Comparison of ENCODE assay signal across 15 cellular contexts in the genomic region with DNA sequence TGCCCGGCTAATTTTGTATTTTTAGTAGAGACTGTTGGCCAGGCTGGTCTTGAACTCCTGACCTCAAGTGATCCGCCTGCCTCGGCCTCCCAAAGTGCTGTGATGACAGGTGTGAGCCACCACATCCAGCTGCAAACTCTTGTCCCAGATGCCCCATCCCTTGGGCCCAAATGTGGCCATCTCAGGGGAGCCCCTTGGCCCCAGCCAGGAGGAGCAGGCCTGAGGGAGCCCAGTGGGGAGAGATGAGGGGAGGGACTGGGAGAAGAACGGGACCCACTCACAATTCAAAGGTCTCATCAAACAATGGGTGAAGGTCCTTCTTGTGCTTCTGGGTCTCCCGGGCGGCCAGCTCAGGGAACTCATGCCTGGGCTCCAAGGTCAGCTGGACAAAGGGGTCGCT. TPM values are rescaled to one million over a fixed set of nuclear protein-coding genes. Genes with fewer than 3 reads are reported as not detected.
DNase-seq lines count a peak whose midpoint lies in the region; ATAC-seq, FAIRE-seq and TF ChIP-seq lines count a peak whose summit lies in the region.
"Had no signal": no experiment of that assay in that cellular context is flagged by ENCODE, and none has a peak within 500 bp of the region (broad histone marks: within the 10 kb centered on the region; RNA-seq: fewer than 3 reads in every experiment).

No MANE protein-coding gene starts in this region.

- TF ChIP-seq EP300 in HepG2 (IDR thresholded peaks at IDR 0.05; ENCODE audit: low read depth in 2 of 2, low read length in 2 of 2): no peak
- no peak for TF ChIP-seq EP300 in HepG2 (CRISPR knock-in tag; IDR thresholded peaks at IDR 0.05; ENCODE audit: borderline replicate concordance)

- H2AFZ ChIP-seq in HepG2 (ENCODE audit: low read length): no peak overlapping the region

- no peak overlapping the region for H2BK15ac ChIP-seq in mesendoderm (replicated peaks; ENCODE audit: low read depth)

- H3K79me2 ChIP-seq in HepG2 (ENCODE audit: insufficient read depth, low read length) (no peaks in the 10 kb centered on the region), mesendoderm (ENCODE audit: control insufficient read depth, insufficient read depth, low read length) (no peaks in the 10 kb centered on the region)

- TF ChIP-seq CTCF in HepG2 (CRISPR knock-in tag; IDR thresholded peaks at IDR 0.05): no peak

- H4K5ac ChIP-seq in mesendoderm (ENCODE audit: low read length): no peak overlapping the region

- H3K27ac ChIP-seq in CD8-positive, alpha-beta memory T cell (ENCODE audit: low read depth, low read length): no peak overlapping the region
- no peak overlapping the region for H3K27ac ChIP-seq in HepG2 (ENCODE audit: extremely low read length, insufficient read depth, low read length)
- no peak overlapping the region for H3K27ac ChIP-seq in mesendoderm (ENCODE audit: low read depth, low read length)

- POLR2A ChIA-PET in activated CD4-positive, alpha-beta T cell treated with anti-CD3 and anti-CD28 coated beads, Interleukin-2, amount 10 ng/mL, durations not matched to agents 7 days and 5 days (lab: Charles Lee): interaction anchor here (0.5 kb wide), 1 partner anchor 66 kb away, joined by 3 read pairs; no protein-coding TSS in a partner anchor
- POLR2A ChIA-PET in CD8-positive, alpha-beta memory T cell (lab: Charles Lee): interaction anchor here (0.5 to 1.4 kb wide), 2 partner anchors 35 to 53 kb away, joined by 4 to 7 read pairs; no protein-coding TSS in a partner anchor
- POLR2A ChIA-PET in HepG2 (lab: Yijun Ruan, JAX): interaction anchor here (1.1 to 8.0 kb wide), 7 partner anchors 11 to 56 kb away, joined by 3 to 88 read pairs (median 5); a partner anchor contains a TSS

- CTCF ChIA-PET in activated CD4-positive, alpha-beta T cell treated with anti-CD3 and anti-CD28 coated beads, Interleukin-2, amount 10 ng/mL, durations not matched to agents 7 days and 5 days (lab: Charles Lee): interaction anchor here (0.5 to 1.9 kb wide), 19 partner anchors 9 to 225 kb away, joined by 3 to 10 read pairs (median 4); a partner anchor contains a TSS
- CTCF ChIA-PET in CD8-positive, alpha-beta memory T cell (lab: Charles Lee): interaction anchor here (0.7 to 2.7 kb wide), 15 partner anchors 14 to 745 kb away, joined by 3 to 10 read pairs (median 4); a partner anchor contains a TSS
- CTCF ChIA-PET in HepG2 (lab: Yijun Ruan, JAX; ENCODE audit: low intra/inter-chr PET ratio, low total read pairs): interaction anchor here (0.9 kb wide), 1 partner anchor 19 kb away, joined by 3 read pairs; no protein-coding TSS in a partner anchor

- H3K18ac ChIP-seq in mesendoderm (ENCODE audit: low read length): no peak overlapping the region

- no peak for TF ChIP-seq RAD21 in HepG2 (CRISPR knock-in tag; IDR thresholded peaks at IDR 0.05)

- no peak overlapping the region for H2BK5ac ChIP-seq in mesendoderm (ENCODE audit: low read length)

- ATAC-seq in T-helper 17 cell (no peak), HepG2 (no peak), HG02610 (IDR thresholded peaks at IDR 0.05; ENCODE audit: unreplicated experiment) (no peak), left cardiac atrium (no peak)

- H3K9me3 Mint-ChIP-seq in activated CD4-positive, alpha-beta T cell treated with anti-CD3 and anti-CD28 coated beads, Interleukin-2, amount 10 ng/mL, durations not matched to agents 7 days and 5 days: no peaks in the 10 kb centered on the region
- no peaks in the 10 kb centered on the region for H3K9me3 Mint-ChIP-seq in CD8-positive, alpha-beta memory T cell

- no peak overlapping the region for H2AK5ac ChIP-seq in mesendoderm (ENCODE audit: low read length)

- H4K20me1 ChIP-seq in HepG2 (ENCODE audit: insufficient read depth, low read length): no peaks in the 10 kb centered on the region

- no peaks in the 10 kb centered on the region for H3K79me1 ChIP-seq in mesendoderm (ENCODE audit: low read length)

- H3K23ac ChIP-seq in mesendoderm (ENCODE audit: low read length): no peak overlapping the region

- in situ Hi-C loops in HepG2 (cut with HindIII; ENCODE audit: extremely low pct_ligation_motif_present, low pct_unique_long_range_greater_than_20kb): no loop called here

- no peak overlapping the region for H2BK120ac ChIP-seq in mesendoderm (ENCODE audit: low read depth, low read length)

- BruUV-seq in HepG2 (replicated peaks; lab: Mats Ljungman, UMichigan): no TSS peak

- H3K4me1 Mint-ChIP-seq in activated CD4-positive, alpha-beta T cell treated with anti-CD3 and anti-CD28 coated beads, Interleukin-2, amount 10 ng/mL, durations not matched to agents 7 days and 5 days: peaks cover 45% of the 10 kb centered on the region
- peaks cover 32 to 43% (median 37%) of the 10 kb centered on the region in 3 donors for H3K4me1 Mint-ChIP-seq in CD8-positive, alpha-beta memory T cell
- H3K4me1 Mint-ChIP-seq in T-helper 17 cell: peaks cover 26% of the 10 kb centered on the region

- no peak overlapping the region for H3K9ac ChIP-seq in HepG2 (ENCODE audit: insufficient read depth, low read depth, low read length)
- H3K9ac ChIP-seq in mesendoderm (ENCODE audit: low read length): no peak overlapping the region

- H3K36me3 Mint-ChIP-seq in activated CD4-positive, alpha-beta T cell treated with anti-CD3 and anti-CD28 coated beads, Interleukin-2, amount 10 ng/mL, durations not matched to agents 7 days and 5 days (ENCODE audit: low read depth): peaks cover 40% of the 10 kb centered on the region
- H3K36me3 Mint-ChIP-seq in CD8-positive, alpha-beta memory T cell: peaks cover 0 to 68% (median 4%) of the 10 kb centered on the region in 3 donors
- peaks cover 2% of the 10 kb centered on the region for H3K36me3 Mint-ChIP-seq in T-helper 17 cell (ENCODE audit: low read depth)

- H3K4ac ChIP-seq in mesendoderm (ENCODE audit: low read depth, low read length): no peak overlapping the region

- H3K4me2 ChIP-seq in HepG2 (ENCODE audit: low read depth, low read length) (no peak overlapping the region), mesendoderm (ENCODE audit: low read length) (no peak overlapping the region)
- H3K4me2 ChIP-seq: BLaER1 treated with 17β-estradiol and CSF1 and Interleukin-3, amounts not matched to agents 10 nM and 100 nM had no signal

- H3K4me3 Mint-ChIP-seq in activated CD4-positive, alpha-beta T cell treated with anti-CD3 and anti-CD28 coated beads, Interleukin-2, amount 10 ng/mL, durations not matched to agents 7 days and 5 days: no peak overlapping the region
- no peak overlapping the region for H3K4me3 Mint-ChIP-seq in CD8-positive, alpha-beta memory T cell
- no peak overlapping the region for H3K4me3 Mint-ChIP-seq in T-helper 17 cell

- no peak overlapping the region for H3K4me3 ChIP-seq in CD8-positive, alpha-beta memory T cell (ENCODE audit: low read length)
- no peak overlapping the region for H3K4me3 ChIP-seq in HepG2 (replicated peaks in 1 of 3; ENCODE audit: insufficient read depth in 1 of 3, low read depth in 2 of 3, low read length in 3 of 3)
- H3K4me3 ChIP-seq in mesendoderm (ENCODE audit: low read length): no peak overlapping the region
- H3K4me3 ChIP-seq: BLaER1 treated with 17β-estradiol and CSF1 and Interleukin-3, amounts not matched to agents 10 nM and 100 nM had no signal

- no peak for TF ChIP-seq POLR2A in HepG2 (IDR thresholded peaks at IDR 0.05; ENCODE audit: insufficient read depth in 1 of 2, low read depth in 2 of 2, low read length in 2 of 2)

- intact Hi-C loops in HepG2 (cut with micrococcal nuclease; ENCODE audit: unreplicated experiment) (loop anchor here (5.0 kb wide), 1 partner anchor 52 kb away; a partner anchor contains a TSS), left cardiac atrium (cut with DNase I) (no loop called here)

- no peaks in the 10 kb centered on the region for H3K27me3 Mint-ChIP-seq in activated CD4-positive, alpha-beta T cell treated with anti-CD3 and anti-CD28 coated beads, Interleukin-2, amount 10 ng/mL, durations not matched to agents 7 days and 5 days
- H3K27me3 Mint-ChIP-seq in CD8-positive, alpha-beta memory T cell: no peaks in the 10 kb centered on the region
- no peaks in the 10 kb centered on the region for H3K27me3 Mint-ChIP-seq in T-helper 17 cell

- no peak for FAIRE-seq in HepG2 (lab: Jason Lieb, UNC)

- H3K4me1 ChIP-seq in CD8-positive, alpha-beta memory T cell (ENCODE audit: insufficient read depth, low read length): peaks cover 37% of the 10 kb centered on the region
- peaks cover 22% of the 10 kb centered on the region for H3K4me1 ChIP-seq in HepG2 (ENCODE audit: insufficient read depth, low read length)
- peaks cover 8% of the 10 kb centered on the region for H3K4me1 ChIP-seq in mesendoderm (ENCODE audit: control insufficient read depth, low read depth, low read length)

- no peaks in the 10 kb centered on the region for H3K9me3 ChIP-seq in CD8-positive, alpha-beta memory T cell (ENCODE audit: low read length)
- H3K9me3 ChIP-seq in T-helper 17 cell (ENCODE audit: control insufficient read depth, low read length, poor library complexity, severe bottlenecking) (no peaks in the 10 kb centered on the region), HepG2 (ENCODE audit: low read length) (no peaks in the 10 kb centered on the region)
- H3K9me3 ChIP-seq: BLaER1 treated with 17β-estradiol and CSF1 and Interleukin-3, amounts not matched to agents 10 nM and 100 nM had no signal

- 92% methylated on average over 6 of the region's 7 CpGs for WGBS in HepG2 (ENCODE audit: low lambda C conversion rate)
- WGBS in mesendoderm (ENCODE audit: extremely low coverage, insufficient coverage, low lambda C conversion rate): no CpG with 5 or more reads among the region's 7 CpGs

- DNase-seq in activated CD4-positive, alpha-beta T cell treated with anti-CD3 and anti-CD28 coated beads, Interleukin-2, amount 10 ng/mL, durations not matched to agents 7 days and 5 days: no peak
- no peak for DNase-seq in activated CD4-positive, alpha-beta T cell treated with anti-CD3 and anti-CD28 coated beads, Interleukin-2, amount 50 U/mL, for 48 hours
- DNase-seq in CD8-positive, alpha-beta memory T cell: no peak
- DNase-seq in T-helper 17 cell (no peak), HepG2 (ENCODE audit: low spot score) (no peak), left cardiac atrium (no peak), mesendoderm (no peak)
- DNase-seq: DMS 273 treated with DMSO at 0.1 percent for 48 hours, GF-D8, NCI-H1105 treated with DMSO at 0.1 percent for 48 hours, NCI-H187, NCI-H345, SIG-M5 had no signal

- no peak overlapping the region for H4K8ac ChIP-seq in mesendoderm (ENCODE audit: low read depth, low read length)

- peaks cover 23% of the 10 kb centered on the region for H3K36me3 ChIP-seq in CD8-positive, alpha-beta memory T cell (ENCODE audit: insufficient read depth, low read length)
- peaks cover 16 to 34% of the 10 kb centered on the region in 2 experiments; a peak in 4 of 5 replicates for H3K36me3 ChIP-seq in HepG2 (replicated peaks in 1 of 2; ENCODE audit: control insufficient read depth in 1 of 2, insufficient read depth in 2 of 2, low read length in 2 of 2)
- no peaks in the 10 kb centered on the region for H3K36me3 ChIP-seq in mesendoderm (ENCODE audit: control insufficient read depth, insufficient read depth, low read length)

- H3K56ac ChIP-seq in mesendoderm (ENCODE audit: low read length): no peak overlapping the region

- no peaks in the 10 kb centered on the region for H3K27me3 ChIP-seq in CD8-positive, alpha-beta memory T cell (ENCODE audit: insufficient read depth, low read length, poor library complexity, severe bottlenecking)
- H3K27me3 ChIP-seq in HepG2 (ENCODE audit: control insufficient read depth in 1 of 2, insufficient read depth in 2 of 2, low read length in 2 of 2): no peaks in the 10 kb centered on the region
- H3K27me3 ChIP-seq in mesendoderm (ENCODE audit: insufficient read depth, low read length, poor library complexity): no peaks in the 10 kb centered on the region
- H3K27me3 ChIP-seq: BLaER1 treated with 17β-estradiol and CSF1 and Interleukin-3, amounts not matched to agents 10 nM and 100 nM had no signal

- peak overlapping the region; percentile 64 for H3K27ac Mint-ChIP-seq in activated CD4-positive, alpha-beta T cell treated with anti-CD3 and anti-CD28 coated beads, Interleukin-2, amount 10 ng/mL, durations not matched to agents 7 days and 5 days
- H3K27ac Mint-ChIP-seq in CD8-positive, alpha-beta memory T cell: peak overlapping the region in 7 of 8 donors; percentile 12 to 91 (median 70)
- H3K27ac Mint-ChIP-seq in T-helper 17 cell: peak overlapping the region; percentile 67

RNA-seq across cellular contexts. Expression of a gene that starts 14.5 kb away (rescaled TPM):
- 100 to 1,000 TPM; 161 to 182 TPM for total RNA-seq in activated CD4-positive, alpha-beta T cell treated with anti-CD3 and anti-CD28 coated beads, Interleukin-2, amount 10 ng/mL, durations not matched to agents 7 days and 5 days
- total RNA-seq in CD8-positive, alpha-beta memory T cell: 100 to 1,000 TPM; 143 to 154 TPM
- polyA plus RNA-seq in CD8-positive, alpha-beta memory T cell: 90.3 TPM
- total RNA-seq in T-helper 17 cell (100 to 1,000 TPM; 164 TPM), HepG2 (2016; rRNA removed; fragmentation: Illumina TruSeq; extraction: Trizol) (27.2 and 42.7 TPM in 2 replicates), left cardiac atrium (10 to 100 TPM; 22.1 to 34.0 TPM)
- 14.5 and 15.7 TPM in 2 replicates for total RNA-seq in HepG2 (2016; cell fraction: cytosol; rRNA removed; fragmentation: Illumina TruSeq; extraction: Trizol; ENCODE audit: low read depth)
- 22.9 and 43.4 TPM in 2 replicates for total RNA-seq in HepG2 (2016; cell fraction: insoluble cytoplasmic fraction; rRNA removed; fragmentation: Illumina TruSeq; extraction: Trizol)
- total RNA-seq in HepG2 (2016; cell fraction: membrane; rRNA removed; fragmentation: Illumina TruSeq; extraction: Trizol): 23.8 and 27.2 TPM in 2 replicates
- total RNA-seq in HepG2 (2016; cell fraction: nucleus; rRNA removed; fragmentation: Illumina TruSeq; extraction: Trizol): 38.7 and 48.5 TPM in 2 replicates
- 29.7 and 40.0 TPM in 2 replicates for polyA plus RNA-seq in HepG2 (2011; rRNA removed)
- 7.5 and 12.9 TPM in 2 replicates for polyA plus RNA-seq in HepG2 (2011; cell fraction: cytosol; rRNA removed)
- 244 and 327 TPM in 2 replicates for polyA plus RNA-seq in HepG2 (2011; cell fraction: nucleus; rRNA removed)
- 21.7 and 27.3 TPM in 2 replicates for polyA plus RNA-seq in HepG2 (2012)
- polyA plus RNA-seq in HepG2 (2016; cell fraction: cytosol; fragmentation: Illumina TruSeq; extraction: Trizol; ENCODE audit: low read depth): 6.0 and 6.9 TPM in 2 replicates
- polyA plus RNA-seq in HepG2 (2016; cell fraction: insoluble cytoplasmic fraction; fragmentation: Illumina TruSeq; extraction: Trizol; ENCODE audit: low read depth): 21.6 and 29.9 TPM in 2 replicates
- 17.3 and 18.9 TPM in 2 replicates for polyA plus RNA-seq in HepG2 (2016; cell fraction: membrane; fragmentation: Illumina TruSeq; extraction: Trizol; ENCODE audit: low read depth)
- polyA plus RNA-seq in HepG2 (2016; cell fraction: nucleus; fragmentation: Illumina TruSeq; extraction: Trizol; ENCODE audit: insufficient read depth, low read depth): 126 and 127 TPM in 2 replicates
- 76.6 and 82.7 TPM in 2 replicates for polyA minus RNA-seq in HepG2 (2011; rRNA and poly(A)+ RNA removed; ENCODE audit: low replicate concordance)
- 20.3 and 24.5 TPM in 2 replicates for polyA minus RNA-seq in HepG2 (2011; cell fraction: cytosol; rRNA and poly(A)+ RNA removed)
- polyA minus RNA-seq in HepG2 (2011; cell fraction: nucleus; rRNA and poly(A)+ RNA removed): 59.1 and 68.5 TPM in 2 replicates
- polyA plus RNA-seq in mesendoderm (2013, experiment 1 of 2): 2.1 TPM
- 2.4 TPM for polyA plus RNA-seq in mesendoderm (2013, experiment 2 of 2)

RNA-seq across cellular contexts. Expression of a gene that starts 25.4 kb away (rescaled TPM):
- 10 to 100 TPM; 76.8 to 83.5 TPM for total RNA-seq in activated CD4-positive, alpha-beta T cell treated with anti-CD3 and anti-CD28 coated beads, Interleukin-2, amount 10 ng/mL, durations not matched to agents 7 days and 5 days
- total RNA-seq in CD8-positive, alpha-beta memory T cell: 10 to 100 TPM; 47.5 to 53.2 TPM
- polyA plus RNA-seq in CD8-positive, alpha-beta memory T cell: 129 TPM
- total RNA-seq in T-helper 17 cell (100 to 1,000 TPM in 1 of 2 donors, 10 to 100 TPM in 1; 86.0 to 114 TPM), HepG2 (2016; rRNA removed; fragmentation: Illumina TruSeq; extraction: Trizol) (28.2 and 29.2 TPM in 2 replicates), left cardiac atrium (100 to 1,000 TPM; 106 to 122 TPM)
- total RNA-seq in HepG2 (2016; cell fraction: cytosol; rRNA removed; fragmentation: Illumina TruSeq; extraction: Trizol; ENCODE audit: low read depth): 15.4 and 19.3 TPM in 2 replicates
- total RNA-seq in HepG2 (2016; cell fraction: insoluble cytoplasmic fraction; rRNA removed; fragmentation: Illumina TruSeq; extraction: Trizol): 23.5 and 33.2 TPM in 2 replicates
- 22.1 and 25.3 TPM in 2 replicates for total RNA-seq in HepG2 (2016; cell fraction: membrane; rRNA removed; fragmentation: Illumina TruSeq; extraction: Trizol)
- 17.9 and 23.5 TPM in 2 replicates for total RNA-seq in HepG2 (2016; cell fraction: nucleus; rRNA removed; fragmentation: Illumina TruSeq; extraction: Trizol)
- polyA plus RNA-seq in HepG2 (2011; rRNA removed): 29.5 and 34.6 TPM in 2 replicates
- 24.9 and 26.1 TPM in 2 replicates for polyA plus RNA-seq in HepG2 (2011; cell fraction: cytosol; rRNA removed)
- polyA plus RNA-seq in HepG2 (2011; cell fraction: nucleus; rRNA removed): 77.1 and 77.4 TPM in 2 replicates
- polyA plus RNA-seq in HepG2 (2012): 95.2 and 97.1 TPM in 2 replicates
- 14.4 and 17.2 TPM in 2 replicates for polyA plus RNA-seq in HepG2 (2016; cell fraction: cytosol; fragmentation: Illumina TruSeq; extraction: Trizol; ENCODE audit: low read depth)
- 51.6 and 76.7 TPM in 2 replicates for polyA plus RNA-seq in HepG2 (2016; cell fraction: insoluble cytoplasmic fraction; fragmentation: Illumina TruSeq; extraction: Trizol; ENCODE audit: low read depth)
- polyA plus RNA-seq in HepG2 (2016; cell fraction: membrane; fragmentation: Illumina TruSeq; extraction: Trizol; ENCODE audit: low read depth): 27.3 and 29.7 TPM in 2 replicates
- 87.1 and 89.4 TPM in 2 replicates for polyA plus RNA-seq in HepG2 (2016; cell fraction: nucleus; fragmentation: Illumina TruSeq; extraction: Trizol; ENCODE audit: insufficient read depth, low read depth)
- 39.8 and 42.3 TPM in 2 replicates for polyA minus RNA-seq in HepG2 (2011; rRNA and poly(A)+ RNA removed; ENCODE audit: low replicate concordance)
- 35.5 and 39.9 TPM in 2 replicates for polyA minus RNA-seq in HepG2 (2011; cell fraction: cytosol; rRNA and poly(A)+ RNA removed)
- 30.1 and 38.2 TPM in 2 replicates for polyA minus RNA-seq in HepG2 (2011; cell fraction: nucleus; rRNA and poly(A)+ RNA removed)
- polyA plus RNA-seq in mesendoderm (2013, experiment 1 of 2): 70.2 TPM
- 71.9 TPM for polyA plus RNA-seq in mesendoderm (2013, experiment 2 of 2)

RNA-seq across cellular contexts. Expression of a gene that starts 45.1 kb away (rescaled TPM):
- 10 to 100 TPM; 27.1 to 28.7 TPM for total RNA-seq in activated CD4-positive, alpha-beta T cell treated with anti-CD3 and anti-CD28 coated beads, Interleukin-2, amount 10 ng/mL, durations not matched to agents 7 days and 5 days
- 10 to 100 TPM; 24.4 to 29.3 TPM for total RNA-seq in CD8-positive, alpha-beta memory T cell
- 32.8 TPM for polyA plus RNA-seq in CD8-positive, alpha-beta memory T cell
- total RNA-seq in T-helper 17 cell: 10 to 100 TPM; 30.3 to 33.4 TPM
- 28.6 and 33.0 TPM in 2 replicates for total RNA-seq in HepG2 (2016; rRNA removed; fragmentation: Illumina TruSeq; extraction: Trizol)
- 37.2 and 44.0 TPM in 2 replicates for total RNA-seq in HepG2 (2016; cell fraction: cytosol; rRNA removed; fragmentation: Illumina TruSeq; extraction: Trizol; ENCODE audit: low read depth)
- total RNA-seq in HepG2 (2016; cell fraction: insoluble cytoplasmic fraction; rRNA removed; fragmentation: Illumina TruSeq; extraction: Trizol): 21.2 and 33.0 TPM in 2 replicates
- 58.6 and 59.5 TPM in 2 replicates for total RNA-seq in HepG2 (2016; cell fraction: membrane; rRNA removed; fragmentation: Illumina TruSeq; extraction: Trizol)
- 38.6 and 43.6 TPM in 2 replicates for total RNA-seq in HepG2 (2016; cell fraction: nucleus; rRNA removed; fragmentation: Illumina TruSeq; extraction: Trizol)
- polyA plus RNA-seq in HepG2 (2011; rRNA removed): 30.7 and 31.6 TPM in 2 replicates
- polyA plus RNA-seq in HepG2 (2011; cell fraction: cytosol; rRNA removed): 18.7 and 21.7 TPM in 2 replicates
- 50.0 and 56.4 TPM in 2 replicates for polyA plus RNA-seq in HepG2 (2011; cell fraction: nucleus; rRNA removed)
- 20.8 and 23.9 TPM in 2 replicates for polyA plus RNA-seq in HepG2 (2012)
- polyA plus RNA-seq in HepG2 (2016; cell fraction: cytosol; fragmentation: Illumina TruSeq; extraction: Trizol; ENCODE audit: low read depth): 55.3 and 62.7 TPM in 2 replicates
- 28.7 and 35.1 TPM in 2 replicates for polyA plus RNA-seq in HepG2 (2016; cell fraction: insoluble cytoplasmic fraction; fragmentation: Illumina TruSeq; extraction: Trizol; ENCODE audit: low read depth)
- 64.7 and 69.9 TPM in 2 replicates for polyA plus RNA-seq in HepG2 (2016; cell fraction: membrane; fragmentation: Illumina TruSeq; extraction: Trizol; ENCODE audit: low read depth)
- polyA plus RNA-seq in HepG2 (2016; cell fraction: nucleus; fragmentation: Illumina TruSeq; extraction: Trizol; ENCODE audit: insufficient read depth, low read depth): 52.8 and 60.0 TPM in 2 replicates
- polyA minus RNA-seq in HepG2 (2011; rRNA and poly(A)+ RNA removed; ENCODE audit: low replicate concordance): 24.3 and 28.1 TPM in 2 replicates
- 10.4 and 14.9 TPM in 2 replicates for polyA minus RNA-seq in HepG2 (2011; cell fraction: cytosol; rRNA and poly(A)+ RNA removed)
- polyA minus RNA-seq in HepG2 (2011; cell fraction: nucleus; rRNA and poly(A)+ RNA removed): 78.9 and 91.3 TPM in 2 replicates
- 10 to 100 TPM; 15.8 to 17.8 TPM for total RNA-seq in left cardiac atrium
- polyA plus RNA-seq in mesendoderm (2013, experiment 1 of 2): 26.1 TPM
- 24.3 TPM for polyA plus RNA-seq in mesendoderm (2013, experiment 2 of 2)

RNA-seq across cellular contexts. Expression of a gene that starts 48.6 kb away (rescaled TPM):
- total RNA-seq in activated CD4-positive, alpha-beta T cell treated with anti-CD3 and anti-CD28 coated beads, Interleukin-2, amount 10 ng/mL, durations not matched to agents 7 days and 5 days: 10 to 100 TPM; 33.9 to 43.4 TPM
- 10 to 100 TPM; 12.6 to 14.1 TPM for total RNA-seq in CD8-positive, alpha-beta memory T cell
- 17.6 TPM for polyA plus RNA-seq in CD8-positive, alpha-beta memory T cell
- total RNA-seq in T-helper 17 cell: 1 to 10 TPM; 4.5 to 9.4 TPM
- total RNA-seq in HepG2 (2016; rRNA removed; fragmentation: Illumina TruSeq; extraction: Trizol): 59.7 and 82.0 TPM in 2 replicates
- total RNA-seq in HepG2 (2016; cell fraction: cytosol; rRNA removed; fragmentation: Illumina TruSeq; extraction: Trizol; ENCODE audit: low read depth): 24.8 and 27.6 TPM in 2 replicates
- 52.0 and 87.1 TPM in 2 replicates for total RNA-seq in HepG2 (2016; cell fraction: insoluble cytoplasmic fraction; rRNA removed; fragmentation: Illumina TruSeq; extraction: Trizol)
- 34.8 and 37.7 TPM in 2 replicates for total RNA-seq in HepG2 (2016; cell fraction: membrane; rRNA removed; fragmentation: Illumina TruSeq; extraction: Trizol)
- total RNA-seq in HepG2 (2016; cell fraction: nucleus; rRNA removed; fragmentation: Illumina TruSeq; extraction: Trizol): 65.7 and 73.6 TPM in 2 replicates
- polyA plus RNA-seq in HepG2 (2011; rRNA removed): 33.5 and 45.8 TPM in 2 replicates
- 29.2 and 33.8 TPM in 2 replicates for polyA plus RNA-seq in HepG2 (2011; cell fraction: cytosol; rRNA removed)
- 126 and 158 TPM in 2 replicates for polyA plus RNA-seq in HepG2 (2011; cell fraction: nucleus; rRNA removed)
- 46.3 and 58.3 TPM in 2 replicates for polyA plus RNA-seq in HepG2 (2012)
- 11.8 and 13.6 TPM in 2 replicates for polyA plus RNA-seq in HepG2 (2016; cell fraction: cytosol; fragmentation: Illumina TruSeq; extraction: Trizol; ENCODE audit: low read depth)
- polyA plus RNA-seq in HepG2 (2016; cell fraction: insoluble cytoplasmic fraction; fragmentation: Illumina TruSeq; extraction: Trizol; ENCODE audit: low read depth): 67.4 and 93.5 TPM in 2 replicates
- 24.7 and 30.6 TPM in 2 replicates for polyA plus RNA-seq in HepG2 (2016; cell fraction: membrane; fragmentation: Illumina TruSeq; extraction: Trizol; ENCODE audit: low read depth)
- polyA plus RNA-seq in HepG2 (2016; cell fraction: nucleus; fragmentation: Illumina TruSeq; extraction: Trizol; ENCODE audit: insufficient read depth, low read depth): 129 and 138 TPM in 2 replicates
- 24.4 and 64.0 TPM in 2 replicates for polyA minus RNA-seq in HepG2 (2011; rRNA and poly(A)+ RNA removed; ENCODE audit: low replicate concordance)
- 30.4 and 41.4 TPM in 2 replicates for polyA minus RNA-seq in HepG2 (2011; cell fraction: cytosol; rRNA and poly(A)+ RNA removed)
- polyA minus RNA-seq in HepG2 (2011; cell fraction: nucleus; rRNA and poly(A)+ RNA removed): 31.9 and 40.8 TPM in 2 replicates
- 10 to 100 TPM; 22.9 to 25.3 TPM for total RNA-seq in left cardiac atrium
- 1.5 TPM for polyA plus RNA-seq in mesendoderm (2013, experiment 1 of 2)
- 2.1 TPM for polyA plus RNA-seq in mesendoderm (2013, experiment 2 of 2)
